ENCODE assay signal across 23 cellular contexts in genomic region chr12:120215766-120216735, GRCh38. TPM values are rescaled to one million over a fixed set of nuclear protein-coding genes. Genes with fewer than 3 reads are reported as not detected.
A peak's percentile ranks its signal among the peaks of the same experiment; 100 is the strongest.
DNase-seq lines count a peak whose midpoint lies in the region; ATAC-seq, FAIRE-seq and TF ChIP-seq lines count a peak whose summit lies in the region.
"Had no signal": no experiment of that assay in that cellular context is flagged by ENCODE, and none has a peak within 500 bp of the region (broad histone marks: within the 10 kb centered on the region; RNA-seq: fewer than 3 reads in every experiment).

No MANE protein-coding gene starts in this region.

- no TSS peak for BruUV-seq in Panc1 (replicated peaks; lab: Mats Ljungman, UMichigan)
- no TSS peak for BruUV-seq in endothelial cell of umbilical vein (replicated peaks; lab: Mats Ljungman, UMichigan)

- FAIRE-seq in endothelial cell of umbilical vein (lab: Jason Lieb, UNC), result no peak

- no peak for TF ChIP-seq EP300 in gastroesophageal sphincter (IDR thresholded peaks at IDR 0.05)
- TF ChIP-seq EP300 in suprapubic skin (IDR thresholded peaks at IDR 0.05), result no peak

- H3K36me3 Mint-ChIP-seq in activated naive CD4-positive, alpha-beta T cell treated with anti-CD3 and anti-CD28 coated beads, Interleukin-2, amount 50 U/mL, for 24 hours, result peaks cover 4% of the 10 kb centered on the region

- H3K27ac ChIP-seq in Panc1 (ENCODE audit: low read length) (peak overlapping the region; percentile 81), endothelial cell of umbilical vein (ENCODE audit: insufficient read depth, low read depth, low read length) (no peak overlapping the region), spleen (peak overlapping the region in 5 of 8 donors; percentile 20 to 62 (median 55)), gastroesophageal sphincter (no peak overlapping the region), suprapubic skin (no peak overlapping the region)
- H3K27ac ChIP-seq: C4-2B, cardiac muscle cell, heart left ventricle, HL-60, lower lobe of right lung, tibial artery had no signal

- peaks cover 10% of the 10 kb centered on the region for H3K79me2 ChIP-seq in endothelial cell of umbilical vein (ENCODE audit: control insufficient read depth, insufficient read depth, low read length)

- POLR2A ChIA-PET in Panc1 (lab: Charles Lee) (interaction anchor here (0.7 to 1.2 kb wide), 2 partner anchors 11 to 75 kb away, joined by 3 to 5 read pairs; no protein-coding TSS in a partner anchor), endothelial cell of umbilical vein (lab: Charles Lee) (interaction anchor here (0.8 to 1.7 kb wide), 2 partner anchors 15 kb away, joined by 4 to 7 read pairs; partner anchors contain the start of gene RPLP0)

- DNase-seq in activated naive CD4-positive, alpha-beta T cell treated with Interleukin-2 at 50 U/mL for 16 hours, result no peak
- DNase-seq in Panc1 (ENCODE audit: low read depth, low spot score) (no peak), endothelial cell of umbilical vein (ENCODE audit: low read depth, low spot score) (no peak), spleen (no peak), suprapubic skin (ENCODE audit: low spot score in 2 of 2) (no peak), ureter (ENCODE audit: low spot score) (no peak)
- DNase-seq: ACHN; activated CD4-positive, alpha-beta T cell treated with anti-CD3 and anti-CD28 coated beads, Interleukin-2, amount 50 U/mL, for 48 hours; activated T-cell treated with anti-CD3 and anti-CD28 coated beads, Interleukin-2, amount 50 U/mL, for 48 hours; heart left ventricle; KBM-7; lower lobe of right lung; NCI-H1930; NCI-H510A; stimulated activated CD4-positive, alpha-beta T cell treated with anti-CD3 and anti-CD28 coated beads, Interleukin-12 subunit alpha, Interleukin-12 subunit beta, amount 100 ng/mL, for 4 hours; tibial artery had no signal

- TF ChIP-seq POLR2A in endothelial cell of umbilical vein (IDR thresholded peaks at IDR 0.05; ENCODE audit: low read depth, low read length), result peak; percentile 34
- no peak for TF ChIP-seq POLR2A in spleen (IDR thresholded peaks at IDR 0.05)
- no peak for TF ChIP-seq POLR2A in gastroesophageal sphincter (IDR thresholded peaks at IDR 0.05)
- TF ChIP-seq POLR2A in suprapubic skin (IDR thresholded peaks at IDR 0.05), result no peak

- H3K9me3 Mint-ChIP-seq in activated naive CD4-positive, alpha-beta T cell treated with anti-CD3 and anti-CD28 coated beads, Interleukin-2, amount 50 U/mL, for 24 hours, result no peaks in the 10 kb centered on the region
- H3K9me3 Mint-ChIP-seq: nephron had no signal

- no peaks in the 10 kb centered on the region for H3K9me3 ChIP-seq in Panc1 (ENCODE audit: control insufficient read depth, insufficient read depth, low read depth, low read length)
- no peaks in the 10 kb centered on the region for H3K9me3 ChIP-seq in endothelial cell of umbilical vein (replicated peaks; ENCODE audit: control insufficient read depth, insufficient read depth, low read length)
- no peaks in the 10 kb centered on the region for H3K9me3 ChIP-seq in spleen
- no peaks in the 10 kb centered on the region for H3K9me3 ChIP-seq in gastroesophageal sphincter
- no peaks in the 10 kb centered on the region for H3K9me3 ChIP-seq in suprapubic skin
- H3K9me3 ChIP-seq: heart left ventricle, lower lobe of right lung, tibial artery had no signal

- H3K9me1 ChIP-seq in endothelial cell of umbilical vein (replicated peaks; ENCODE audit: control insufficient read depth, extremely low read depth, insufficient read depth, low read length), result no peaks in the 10 kb centered on the region

- no peaks in the 10 kb centered on the region for H3K27me3 Mint-ChIP-seq in activated naive CD4-positive, alpha-beta T cell treated with anti-CD3 and anti-CD28 coated beads, Interleukin-2, amount 50 U/mL, for 24 hours

- H3K36me3 ChIP-seq in Panc1 (ENCODE audit: control insufficient read depth, insufficient read depth, low read length) (peaks cover 17% of the 10 kb centered on the region), endothelial cell of umbilical vein (ENCODE audit: control insufficient read depth in 2 of 2, extremely low read depth in 1 of 2, insufficient read depth in 2 of 2, low read length in 2 of 2) (peaks cover 31 to 75% of the 10 kb centered on the region in 2 experiments), spleen (peaks cover 0 to 100% (median 81%) of the 10 kb centered on the region in 6 donors), gastroesophageal sphincter (peaks cover 0 to 100% of the 10 kb centered on the region in 2 donors), suprapubic skin (peaks cover 96% of the 10 kb centered on the region)

- peak overlapping the region; percentile 46 for H3K27ac Mint-ChIP-seq in activated naive CD4-positive, alpha-beta T cell treated with anti-CD3 and anti-CD28 coated beads, Interleukin-2, amount 50 U/mL, for 24 hours
- H3K27ac Mint-ChIP-seq: nephron had no signal

- intact Hi-C loops in Panc1 (cut with micrococcal nuclease; ENCODE audit: unreplicated experiment) (no loop called here), endothelial cell of umbilical vein (cut with micrococcal nuclease) (no loop called here), spleen (cut with DNase I; ENCODE audit: low total_unique reads) (loop anchor here (10.0 kb wide), 1 partner anchor 49 kb away; the partner anchor contains the start of gene PXN)

- H3K9ac ChIP-seq in endothelial cell of umbilical vein (replicated peaks; ENCODE audit: extremely low read depth, insufficient read depth, low read length), result no peak overlapping the region

- H3K4me1 ChIP-seq in Panc1 (ENCODE audit: control insufficient read depth, insufficient read depth, low read length), result peaks cover 55% of the 10 kb centered on the region
- H3K4me1 ChIP-seq in endothelial cell of umbilical vein (ENCODE audit: control insufficient read depth, extremely low read depth, insufficient read depth, low read length), result no peaks in the 10 kb centered on the region
- peaks cover 0 to 32% (median 19%) of the 10 kb centered on the region in 6 donors for H3K4me1 ChIP-seq in spleen
- H3K4me1 ChIP-seq in gastroesophageal sphincter, result no peaks in the 10 kb centered on the region
- H3K4me1 ChIP-seq in suprapubic skin, result no peaks in the 10 kb centered on the region
- H3K4me1 ChIP-seq: heart left ventricle, lower lobe of right lung, tibial artery had no signal

- peak; percentile 12 for ATAC-seq in Panc1
- no peak for ATAC-seq in gastroesophageal sphincter
- ATAC-seq: lower lobe of right lung, Right ventricle myocardium inferior had no signal

- H3K27me3 ChIP-seq in Panc1 (ENCODE audit: control insufficient read depth, insufficient read depth, low read length), result no peaks in the 10 kb centered on the region
- H3K27me3 ChIP-seq in endothelial cell of umbilical vein (ENCODE audit: control insufficient read depth in 2 of 2, insufficient read depth in 2 of 2, low read length in 2 of 2), result no peaks in the 10 kb centered on the region
- no peaks in the 10 kb centered on the region for H3K27me3 ChIP-seq in spleen (replicated peaks in 1 of 7)
- no peaks in the 10 kb centered on the region for H3K27me3 ChIP-seq in gastroesophageal sphincter
- H3K27me3 ChIP-seq in suprapubic skin, result no peaks in the 10 kb centered on the region
- H3K27me3 ChIP-seq: cardiac muscle cell, heart left ventricle, tibial artery had no signal

- in situ Hi-C loops in Panc1 (cut with HindIII; ENCODE audit: low pct_unique_long_range_greater_than_20kb, low sequenced_read_pairs), result no loop called here

- no peak overlapping the region for H3K4me3 Mint-ChIP-seq in activated naive CD4-positive, alpha-beta T cell treated with anti-CD3 and anti-CD28 coated beads, Interleukin-2, amount 50 U/mL, for 24 hours
- H3K4me3 Mint-ChIP-seq: nephron had no signal

- no peaks in the 10 kb centered on the region for H4K20me1 ChIP-seq in endothelial cell of umbilical vein (replicated peaks; ENCODE audit: control insufficient read depth, extremely low read depth, insufficient read depth, low read length)

- H3K4me2 ChIP-seq in endothelial cell of umbilical vein (ENCODE audit: insufficient read depth, low read length), result no peak overlapping the region

- WGBS in spleen, 5 donors, result 73 to 85% (median 77%) methylated on average over 21 to 23 of the region's 23 CpGs
- 77 to 100% methylated on average over 2 to 11 of the region's 23 CpGs for WGBS in gastroesophageal sphincter (ENCODE audit: low coverage in 1 of 2), 2 donors
- WGBS in suprapubic skin, result 82% methylated on average over 23 of the region's 23 CpGs

- CTCF ChIA-PET in Panc1 (lab: Charles Lee) (interaction anchor here (0.5 to 1.2 kb wide), 2 partner anchors 12 to 15 kb away, joined by 3 to 6 read pairs; no protein-coding TSS in a partner anchor), endothelial cell of umbilical vein (lab: Charles Lee) (interaction anchor here (1.0 to 4.3 kb wide), 3 partner anchors 11 to 50 kb away, joined by 3 to 27 read pairs (median 5); partner anchors contain the start of gene PXN)

- dilution Hi-C loops in endothelial cell of umbilical vein (cut with MboI; ENCODE audit: extremely low pct_ligation_motif_present, low sequenced_read_pairs), result no loop called here

- no peaks in the 10 kb centered on the region for H3K4me1 Mint-ChIP-seq in activated naive CD4-positive, alpha-beta T cell treated with anti-CD3 and anti-CD28 coated beads, Interleukin-2, amount 50 U/mL, for 24 hours
- H3K4me1 Mint-ChIP-seq: nephron had no signal

- no peak for TF ChIP-seq CTCF in Panc1 (IDR thresholded peaks at IDR 0.05)
- no peak for TF ChIP-seq CTCF in endothelial cell of umbilical vein (IDR thresholded peaks at IDR 0.05; ENCODE audit: extremely low read depth in 1 of 2, insufficient read depth in 1 of 2, low read depth in 1 of 2, low read length in 2 of 2)
- TF ChIP-seq CTCF in spleen (IDR thresholded peaks at IDR 0.05 in 8 of 11, conservative IDR thresholded peaks at IDR 0.05 in 3 of 11), result no peak
- no peak for TF ChIP-seq CTCF in gastroesophageal sphincter (IDR thresholded peaks at IDR 0.05)
- TF ChIP-seq CTCF in suprapubic skin (IDR thresholded peaks at IDR 0.05), result no peak

- H3K4me3 ChIP-seq in Panc1 (ENCODE audit: low read depth in 2 of 2, low read length in 2 of 2) (no peak overlapping the region), endothelial cell of umbilical vein (replicated peaks in 1 of 3; ENCODE audit: insufficient read depth in 1 of 3, low read depth in 1 of 3, low read length in 3 of 3) (no peak overlapping the region), spleen (no peak overlapping the region), gastroesophageal sphincter (no peak overlapping the region), suprapubic skin (no peak overlapping the region)
- H3K4me3 ChIP-seq: cardiac muscle cell, heart left ventricle, lower lobe of right lung, tibial artery had no signal

- H2AFZ ChIP-seq in endothelial cell of umbilical vein (ENCODE audit: low read depth, low read length), result no peak overlapping the region

RNA-seq across cellular contexts. Expression of gene RPLP0, which starts 15.1 kb away (rescaled TPM):
- total RNA-seq in Panc1 (2021; ENCODE audit: unreplicated experiment) (2,628 TPM), endothelial cell of umbilical vein (2,020 and 2,099 TPM in 2 replicates), spleen (1,000 to 10,000 TPM; 1,023 to 1,741 (median 1,286) TPM), gastroesophageal sphincter (1,000 to 10,000 TPM; 1,730 to 2,825 (median 2,260) TPM), suprapubic skin (1,000 to 10,000 TPM; 1,993 to 4,861 (median 3,987) TPM), ureter (2,124 TPM)
- polyA plus RNA-seq in Panc1 (2012; ENCODE audit: insufficient read length), result 4,062 TPM
- polyA plus RNA-seq in endothelial cell of umbilical vein (7,015 and 7,522 TPM in 2 replicates), spleen (1,000 to 10,000 TPM; 3,423 to 5,071 (median 3,908) TPM)
- polyA plus RNA-seq in endothelial cell of umbilical vein (2011; cell fraction: cytosol; rRNA removed), result 8,040 and 8,266 TPM in 2 replicates
- 2,768 and 3,060 TPM in 2 replicates for polyA plus RNA-seq in endothelial cell of umbilical vein (2011; cell fraction: nucleus; rRNA removed)
- 2,884 and 3,284 TPM in 2 replicates for polyA plus RNA-seq in endothelial cell of umbilical vein (2012)
- polyA minus RNA-seq in endothelial cell of umbilical vein, result 3,611 and 3,830 TPM in 2 replicates
- polyA minus RNA-seq in endothelial cell of umbilical vein (2011; cell fraction: cytosol; rRNA and poly(A)+ RNA removed), result 2,139 TPM
- polyA minus RNA-seq in endothelial cell of umbilical vein (2011; cell fraction: nucleus; rRNA and poly(A)+ RNA removed), result 516 and 595 TPM in 2 replicates

RNA-seq across cellular contexts. Expression of gene GCN1, which starts 21.5 kb away (rescaled TPM):
- total RNA-seq in Panc1 (2021; ENCODE audit: unreplicated experiment), result 175 TPM
- 125 TPM for polyA plus RNA-seq in Panc1 (2012; ENCODE audit: insufficient read length)
- total RNA-seq in endothelial cell of umbilical vein, result 79.1 and 101 TPM in 2 replicates
- 30.1 and 38.3 TPM in 2 replicates for polyA plus RNA-seq in endothelial cell of umbilical vein
- 27.7 and 31.9 TPM in 2 replicates for polyA plus RNA-seq in endothelial cell of umbilical vein (2011; cell fraction: cytosol; rRNA removed)
- polyA plus RNA-seq in endothelial cell of umbilical vein (2011; cell fraction: nucleus; rRNA removed), result 308 and 543 TPM in 2 replicates
- 52.5 and 53.9 TPM in 2 replicates for polyA plus RNA-seq in endothelial cell of umbilical vein (2012)
- 134 and 148 TPM in 2 replicates for polyA minus RNA-seq in endothelial cell of umbilical vein
- 86.0 TPM for polyA minus RNA-seq in endothelial cell of umbilical vein (2011; cell fraction: cytosol; rRNA and poly(A)+ RNA removed)
- polyA minus RNA-seq in endothelial cell of umbilical vein (2011; cell fraction: nucleus; rRNA and poly(A)+ RNA removed), result 132 and 142 TPM in 2 replicates
- 100 to 1,000 TPM in 4 of 7 donors, 10 to 100 TPM in 3; 91.6 to 131 (median 106) TPM for total RNA-seq in spleen
- 10 to 100 TPM; 10.4 to 22.1 (median 14.5) TPM for polyA plus RNA-seq in spleen
- 10 to 100 TPM; 39.3 to 82.2 (median 56.0) TPM for total RNA-seq in gastroesophageal sphincter
- total RNA-seq in suprapubic skin, result 100 to 1,000 TPM in 2 of 4 donors, 10 to 100 TPM in 2; 62.0 to 310 (median 101) TPM
- total RNA-seq in ureter, result 114 TPM

RNA-seq across cellular contexts. Expression of gene PXN, which starts 49.5 kb away (rescaled TPM):
- total RNA-seq in Panc1 (2021; ENCODE audit: unreplicated experiment), result 484 TPM
- polyA plus RNA-seq in Panc1 (2012; ENCODE audit: insufficient read length), result 478 TPM
- 228 and 258 TPM in 2 replicates for total RNA-seq in endothelial cell of umbilical vein
- polyA plus RNA-seq in endothelial cell of umbilical vein, result 132 and 192 TPM in 2 replicates
- polyA plus RNA-seq in endothelial cell of umbilical vein (2011; cell fraction: cytosol; rRNA removed), result 97.5 and 108 TPM in 2 replicates
- polyA plus RNA-seq in endothelial cell of umbilical vein (2011; cell fraction: nucleus; rRNA removed), result 253 and 301 TPM in 2 replicates
- 204 and 280 TPM in 2 replicates for polyA plus RNA-seq in endothelial cell of umbilical vein (2012)
- polyA minus RNA-seq in endothelial cell of umbilical vein, result 119 and 149 TPM in 2 replicates
- 23.4 TPM for polyA minus RNA-seq in endothelial cell of umbilical vein (2011; cell fraction: cytosol; rRNA and poly(A)+ RNA removed)
- polyA minus RNA-seq in endothelial cell of umbilical vein (2011; cell fraction: nucleus; rRNA and poly(A)+ RNA removed), result 96.7 and 110 TPM in 2 replicates
- total RNA-seq in spleen, result 100 to 1,000 TPM in 5 of 7 donors, 10 to 100 TPM in 2; 91.8 to 161 (median 149) TPM
- polyA plus RNA-seq in spleen, result 10 to 100 TPM; 22.3 to 49.8 (median 35.6) TPM
- total RNA-seq in gastroesophageal sphincter, result 10 to 100 TPM; 43.2 to 80.4 (median 59.4) TPM
- total RNA-seq in suprapubic skin, result 10 to 100 TPM; 37.2 to 63.7 (median 51.6) TPM
- 166 TPM for total RNA-seq in ureter

Comparison
In these comparisons a context has a peak if more than half of its experiments do, and no peak if none do; other contexts are left out.
1. H3K27ac ChIP-seq: peak in Panc1 (single experiment) and spleen (5 of 8); none in endothelial cell of umbilical vein (single experiment), gastroesophageal sphincter (0 of 4) and suprapubic skin (single experiment).